18 cellular contexts compared by ENCODE assay signal in genomic region chr1:230109066-230109465, GRCh38. TPM values are rescaled to one million over a fixed set of nuclear protein-coding genes. Genes with fewer than 3 reads are reported as not detected.
A peak's percentile ranks its signal among the peaks of the same experiment; 100 is the strongest.
DNase-seq lines count a peak whose midpoint lies in the region; ATAC-seq and TF ChIP-seq lines count a peak whose summit lies in the region.
"Had no signal": no experiment of that assay in that cellular context is flagged by ENCODE, and none has a peak within 500 bp of the region (broad histone marks: within the 10 kb centered on the region; RNA-seq: fewer than 3 reads in every experiment).

No MANE protein-coding gene starts in this region.

- no peaks in the 10 kb centered on the region for H3K36me3 ChIP-seq in KMS-11 (ENCODE audit: insufficient read depth)
- H3K36me3 ChIP-seq in transverse colon = no peaks in the 10 kb centered on the region
- H3K36me3 ChIP-seq: thoracic aorta had no signal

- peak overlapping the region; percentile 77 for H3K27ac Mint-ChIP-seq in activated CD4-positive, alpha-beta T cell treated with anti-CD3 and anti-CD28 coated beads, Interleukin-2, amount 10 ng/mL, durations not matched to agents 7 days and 5 days
- H3K27ac Mint-ChIP-seq in activated naive CD8-positive, alpha-beta T cell treated with anti-CD3 and anti-CD28 coated beads for 36 hours = peak overlapping the region; percentile 90
- peak overlapping the region; percentile 20 for H3K27ac Mint-ChIP-seq in stimulated activated effector memory CD8-positive, alpha-beta T cell treated with anti-CD3 and anti-CD28 coated beads, Interleukin-12 subunit alpha, Interleukin-12 subunit beta, amount 100 ng/mL, for 72 hours

- ATAC-seq in stimulated activated effector memory CD8-positive, alpha-beta T cell treated with anti-CD3 and anti-CD28 coated beads, Interleukin-12 subunit alpha, Interleukin-12 subunit beta, amount 100 ng/mL, for 72 hours = no peak
- no peak for ATAC-seq in HG03354 (IDR thresholded peaks at IDR 0.05; ENCODE audit: poor library complexity, severe bottlenecking, unreplicated experiment)
- ATAC-seq: A549, HepG2 had no signal

- peak overlapping the region; percentile 52; the same call in 1 of the 2 replicates for H3K9ac ChIP-seq in KMS-11
- H3K9ac ChIP-seq: parathyroid adenoma had no signal

- POLR2A ChIA-PET in activated CD4-positive, alpha-beta T cell treated with anti-CD3 and anti-CD28 coated beads, Interleukin-2, amount 10 ng/mL, durations not matched to agents 7 days and 5 days (lab: Charles Lee) = interaction anchor here (0.6 kb wide), 1 partner anchor 15 kb away, joined by 3 read pairs; no protein-coding TSS in a partner anchor

- H3K4me2 ChIP-seq in KMS-11 = peak overlapping the region; percentile 90

- no peak for TF ChIP-seq CTCF in KMS-11 (conservative IDR thresholded peaks at IDR 0.05; ENCODE audit: low read depth, low read length)
- TF ChIP-seq CTCF in transverse colon (IDR thresholded peaks at IDR 0.05) = no peak

- H4K20me1 ChIP-seq in KMS-11 (ENCODE audit: insufficient read depth) = no peaks in the 10 kb centered on the region

- peak overlapping the region; percentile 93 for H3K27ac ChIP-seq in KMS-11
- peak overlapping the region in 2 of 4 donors; percentile 43 to 60 for H3K27ac ChIP-seq in transverse colon
- H3K27ac ChIP-seq: parathyroid adenoma, thoracic aorta had no signal

- in situ Hi-C loops in transverse colon (cut with MboI; ENCODE audit: low pct_ligation_motif_present in 1 of 4, low pct_unique_long_range_greater_than_20kb in 1 of 4, low sequenced_read_pairs in 3 of 4) = no loop called here

- CTCF ChIA-PET in activated CD4-positive, alpha-beta T cell treated with anti-CD3 and anti-CD28 coated beads, Interleukin-2, amount 10 ng/mL, durations not matched to agents 7 days and 5 days (lab: Charles Lee) = interaction anchor here (0.9 to 1.7 kb wide), 4 partner anchors 9 to 118 kb away, joined by 3 to 5 read pairs (median 4); no protein-coding TSS in a partner anchor

- peaks cover 92% of the 10 kb centered on the region for H3K4me1 Mint-ChIP-seq in activated CD4-positive, alpha-beta T cell treated with anti-CD3 and anti-CD28 coated beads, Interleukin-2, amount 10 ng/mL, durations not matched to agents 7 days and 5 days
- peaks cover 89% of the 10 kb centered on the region for H3K4me1 Mint-ChIP-seq in activated naive CD8-positive, alpha-beta T cell treated with anti-CD3 and anti-CD28 coated beads for 36 hours
- peaks cover 85% of the 10 kb centered on the region for H3K4me1 Mint-ChIP-seq in stimulated activated effector memory CD8-positive, alpha-beta T cell treated with anti-CD3 and anti-CD28 coated beads, Interleukin-12 subunit alpha, Interleukin-12 subunit beta, amount 100 ng/mL, for 72 hours

- TF ChIP-seq EP300 in transverse colon (IDR thresholded peaks at IDR 0.05; ENCODE audit: low read depth) = no peak

- H3K4me3 Mint-ChIP-seq in activated CD4-positive, alpha-beta T cell treated with anti-CD3 and anti-CD28 coated beads, Interleukin-2, amount 10 ng/mL, durations not matched to agents 7 days and 5 days = no peak overlapping the region
- H3K4me3 Mint-ChIP-seq in activated naive CD8-positive, alpha-beta T cell treated with anti-CD3 and anti-CD28 coated beads for 36 hours = peak overlapping the region; percentile 34
- H3K4me3 Mint-ChIP-seq in stimulated activated effector memory CD8-positive, alpha-beta T cell treated with anti-CD3 and anti-CD28 coated beads, Interleukin-12 subunit alpha, Interleukin-12 subunit beta, amount 100 ng/mL, for 72 hours = peak overlapping the region; percentile 19

- H3K9me3 Mint-ChIP-seq in activated CD4-positive, alpha-beta T cell treated with anti-CD3 and anti-CD28 coated beads, Interleukin-2, amount 10 ng/mL, durations not matched to agents 7 days and 5 days = no peaks in the 10 kb centered on the region
- H3K9me3 Mint-ChIP-seq in activated naive CD8-positive, alpha-beta T cell treated with anti-CD3 and anti-CD28 coated beads for 36 hours = no peaks in the 10 kb centered on the region
- H3K9me3 Mint-ChIP-seq in stimulated activated effector memory CD8-positive, alpha-beta T cell treated with anti-CD3 and anti-CD28 coated beads, Interleukin-12 subunit alpha, Interleukin-12 subunit beta, amount 100 ng/mL, for 72 hours = no peaks in the 10 kb centered on the region
- H3K9me3 Mint-ChIP-seq: CD8-positive, alpha-beta memory T cell had no signal

- no peak for TF ChIP-seq POLR2A in transverse colon (IDR thresholded peaks at IDR 0.05)

- H3K9me3 ChIP-seq in transverse colon = no peaks in the 10 kb centered on the region
- H3K9me3 ChIP-seq: A549, thoracic aorta had no signal

- intact Hi-C loops in transverse colon (cut with DNase I; ENCODE audit: low total_unique reads) = no loop called here

- no peak overlapping the region for H2AFZ ChIP-seq in KMS-11 (ENCODE audit: low read depth)
- H2AFZ ChIP-seq: parathyroid adenoma had no signal

- peaks cover 93% of the 10 kb centered on the region for H3K79me2 ChIP-seq in KMS-11 (ENCODE audit: insufficient read depth, low read depth)
- H3K79me2 ChIP-seq: parathyroid adenoma had no signal

- H3K36me3 Mint-ChIP-seq in activated CD4-positive, alpha-beta T cell treated with anti-CD3 and anti-CD28 coated beads, Interleukin-2, amount 10 ng/mL, durations not matched to agents 7 days and 5 days (ENCODE audit: low read depth) = peaks cover 4% of the 10 kb centered on the region
- peaks cover 38% of the 10 kb centered on the region for H3K36me3 Mint-ChIP-seq in activated naive CD8-positive, alpha-beta T cell treated with anti-CD3 and anti-CD28 coated beads for 36 hours
- peaks cover 19% of the 10 kb centered on the region for H3K36me3 Mint-ChIP-seq in stimulated activated effector memory CD8-positive, alpha-beta T cell treated with anti-CD3 and anti-CD28 coated beads, Interleukin-12 subunit alpha, Interleukin-12 subunit beta, amount 100 ng/mL, for 72 hours

- H3K27me3 ChIP-seq in KMS-11 (ENCODE audit: insufficient read depth, low read depth) (no peaks in the 10 kb centered on the region), transverse colon (no peaks in the 10 kb centered on the region)

- WGBS in transverse colon (ENCODE audit: low coverage in 1 of 2), 2 donors = 89% methylated on average over 11 of the region's 11 CpGs; no CpG with 5 or more reads in 1 of the 2 donors

- H3K4me1 ChIP-seq in KMS-11 (ENCODE audit: low read depth, poor library complexity, severe bottlenecking) (peaks cover 98% of the 10 kb centered on the region), transverse colon (peaks cover 42 to 58% (median 55%) of the 10 kb centered on the region in 4 donors)

- no peak for DNase-seq in activated CD4-positive, alpha-beta T cell treated with anti-CD3 and anti-CD28 coated beads, Interleukin-2, amount 10 ng/mL, durations not matched to agents 7 days and 5 days
- DNase-seq in activated CD4-positive, alpha-beta T cell treated with anti-CD3 and anti-CD28 coated beads, Interleukin-2, amount 50 U/mL, for 1 hour = no peak
- DNase-seq in activated naive CD8-positive, alpha-beta T cell treated with anti-CD3 and anti-CD28 coated beads for 36 hours = no peak
- no peak for DNase-seq in stimulated activated effector memory CD8-positive, alpha-beta T cell treated with anti-CD3 and anti-CD28 coated beads, Interleukin-12 subunit alpha, Interleukin-12 subunit beta, amount 100 ng/mL, for 72 hours (ENCODE audit: low spot score in 2 of 2)
- DNase-seq in HuH-7 (ENCODE audit: low spot score) = no peak
- DNase-seq in transverse colon = no peak
- DNase-seq: GOT3; hippocampal formation; NCI-H146; NCI-H2171 treated with DMSO at 0.1 percent for 48 hours; stimulated activated CD4-positive, alpha-beta T cell treated with anti-CD3 and anti-CD28 coated beads, Interleukin-4, amount 100 ng/mL, for 1 hour had no signal

- no peaks in the 10 kb centered on the region for H3K27me3 Mint-ChIP-seq in activated CD4-positive, alpha-beta T cell treated with anti-CD3 and anti-CD28 coated beads, Interleukin-2, amount 10 ng/mL, durations not matched to agents 7 days and 5 days
- no peaks in the 10 kb centered on the region for H3K27me3 Mint-ChIP-seq in activated naive CD8-positive, alpha-beta T cell treated with anti-CD3 and anti-CD28 coated beads for 36 hours
- H3K27me3 Mint-ChIP-seq: CD8-positive, alpha-beta memory T cell had no signal

- H3K4me3 ChIP-seq in KMS-11 (IDR thresholded peaks at IDR 0.05; ENCODE audit: insufficient read depth, low read depth, low read length) (peak overlapping the region; percentile 30), transverse colon (no peak overlapping the region)
- H3K4me3 ChIP-seq: A549, thoracic aorta had no signal

RNA-seq across cellular contexts. Expression of gene GALNT2, which starts 42.0 kb away (rescaled TPM):
- 10 to 100 TPM; 22.7 to 28.4 TPM for total RNA-seq in activated CD4-positive, alpha-beta T cell treated with anti-CD3 and anti-CD28 coated beads, Interleukin-2, amount 10 ng/mL, durations not matched to agents 7 days and 5 days
- 10 to 100 TPM; 46.5 to 48.2 TPM for total RNA-seq in activated naive CD8-positive, alpha-beta T cell treated with anti-CD3 and anti-CD28 coated beads for 36 hours
- 10 to 100 TPM; 16.5 to 48.8 (median 36.8) TPM for total RNA-seq in transverse colon

Comparison
In these comparisons a context has a peak if more than half of its experiments do, and no peak if none do; other contexts are left out.
1. H3K27ac Mint-ChIP-seq: peak in every context shown above with its lines; median percentile 90 in activated naive CD8-positive, alpha-beta T cell treated with anti-CD3 and anti-CD28 coated beads for 36 hours; 77 in activated CD4-positive, alpha-beta T cell treated with anti-CD3 and anti-CD28 coated beads, Interleukin-2, amount 10 ng/mL, durations not matched to agents 7 days and 5 days; 20 in stimulated activated effector memory CD8-positive, alpha-beta T cell treated with anti-CD3 and anti-CD28 coated beads, Interleukin-12 subunit alpha, Interleukin-12 subunit beta, amount 100 ng/mL, for 72 hours.